Comparison of ENCODE assay signal across 3 cellular contexts in the genomic region with DNA sequence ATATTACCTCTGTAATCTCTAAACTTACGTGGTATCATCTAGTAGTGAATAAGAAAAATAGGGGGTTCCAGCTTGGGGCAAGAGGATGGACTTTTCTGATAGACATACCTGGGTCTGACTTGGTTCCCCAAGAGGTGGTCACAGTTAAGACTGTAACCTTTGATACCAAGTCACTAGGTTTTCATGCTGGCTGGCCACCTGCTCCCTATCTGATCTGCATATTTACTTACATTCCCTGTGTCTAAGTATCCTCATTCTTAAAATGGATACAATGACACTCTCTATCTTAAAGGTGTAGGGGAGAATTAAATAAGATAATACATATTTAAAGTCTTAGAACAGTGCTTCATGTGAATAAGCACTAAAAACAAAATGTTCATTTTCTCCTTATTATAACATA.
"Had no signal": no experiment of that assay in that cellular context is flagged by ENCODE, and none has a peak within 500 bp of the region (broad histone marks: within the 10 kb centered on the region; RNA-seq: fewer than 3 reads in every experiment).

No MANE protein-coding gene starts in this region.

- H3K4me3 ChIP-seq: GM12878 had no signal

- DNase-seq: GDM1, GF-D8 had no signal
